Comparison of ENCODE assay signal across 27 cellular contexts in the genomic region with DNA sequence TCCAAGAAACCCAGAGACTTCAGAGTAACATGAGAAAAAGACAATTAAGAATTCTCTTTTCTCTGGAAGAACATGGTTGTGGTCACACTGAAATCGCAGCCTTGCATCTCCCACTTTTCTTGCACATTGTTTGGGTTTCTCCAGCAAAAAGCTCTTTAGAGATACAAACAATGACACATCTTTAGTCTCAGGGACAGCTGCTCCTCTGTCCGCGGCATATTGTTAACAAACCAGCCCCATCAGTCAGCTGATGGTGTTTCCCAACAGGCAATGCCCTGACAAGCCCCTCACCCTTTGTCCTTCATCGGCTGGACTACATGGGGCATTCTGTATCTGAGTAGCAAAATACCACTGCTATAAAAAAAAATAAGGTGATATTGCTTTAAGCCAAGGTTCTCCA. TPM values are rescaled to one million over a fixed set of nuclear protein-coding genes. Genes with fewer than 3 reads are reported as not detected.
DNase-seq lines count a peak whose midpoint lies in the region; ATAC-seq, FAIRE-seq and TF ChIP-seq lines count a peak whose summit lies in the region.
"Had no signal": no experiment of that assay in that cellular context is flagged by ENCODE, and none has a peak within 500 bp of the region (broad histone marks: within the 10 kb centered on the region; RNA-seq: fewer than 3 reads in every experiment).

No MANE protein-coding gene starts in this region.

- CTCF ChIA-PET in A549 (lab: Yijun Ruan, JAX) (interaction anchor here (1.0 to 13.7 kb wide), 5 partner anchors 13 to 121 kb away, joined by 3 to 205 read pairs (median 4); no protein-coding TSS in a partner anchor), MCF 10A (lab: Yijun Ruan, JAX) (interaction anchor here (0.8 to 7.2 kb wide), 4 partner anchors 12 to 121 kb away, joined by 3 to 259 read pairs (median 32); a partner anchor contains a TSS)

- H3K4me3 Mint-ChIP-seq in endodermal cell: no peak overlapping the region
- no peak overlapping the region for H3K4me3 Mint-ChIP-seq in MCF 10A (ENCODE audit: unreplicated experiment)
- H3K4me3 Mint-ChIP-seq: activated B cell treated with CpG ODN at 0.5 μM for 24 hours; activated CD8-positive, alpha-beta T cell treated with anti-CD3 and anti-CD28 coated beads for 36 hours; CD4-positive, CD25-positive, alpha-beta regulatory T cell; naive thymus-derived CD4-positive, alpha-beta T cell had no signal

- H3K14ac ChIP-seq in trophoblast cell (ENCODE audit: low read length): no peak overlapping the region

- no peaks in the 10 kb centered on the region for H4K20me1 ChIP-seq in MM.1S (ENCODE audit: insufficient read depth, low read length)

- H2AFZ ChIP-seq in MM.1S (ENCODE audit: low read length) (no peak overlapping the region), trophoblast cell (ENCODE audit: insufficient read depth, low read length, poor library complexity) (no peak overlapping the region)
- H2AFZ ChIP-seq: GM23248 had no signal

- no peak overlapping the region for H2BK12ac ChIP-seq in trophoblast cell (ENCODE audit: low read length)

- H2BK5ac ChIP-seq in trophoblast cell (ENCODE audit: low read depth, low read length, poor library complexity): no peak overlapping the region

- no peaks in the 10 kb centered on the region for H3K9me3 ChIP-seq in A549
- H3K9me3 ChIP-seq in MM.1S (replicated peaks; ENCODE audit: insufficient read depth, low read length): no peaks in the 10 kb centered on the region
- H3K9me3 ChIP-seq in endodermal cell (ENCODE audit: control insufficient read depth, low read length): peaks cover 5% of the 10 kb centered on the region
- H3K9me3 ChIP-seq in trophoblast cell (ENCODE audit: insufficient read depth, low read depth, low read length): no peaks in the 10 kb centered on the region
- no peaks in the 10 kb centered on the region for H3K9me3 ChIP-seq in upper lobe of left lung
- H3K9me3 ChIP-seq: prostate gland had no signal

- ATAC-seq in A549: no peak
- no peak for ATAC-seq in upper lobe of left lung (ENCODE audit: low FRiP score in 2 of 2)
- ATAC-seq: activated CD8-positive, alpha-beta T cell treated with anti-CD3 and anti-CD28 coated beads for 36 hours; foreskin keratinocyte; naive thymus-derived CD4-positive, alpha-beta T cell had no signal

- no peak overlapping the region for H4K91ac ChIP-seq in trophoblast cell (ENCODE audit: low read depth, low read length)

- intact Hi-C loops in MCF 10A (cut with micrococcal nuclease): no loop called here

- no peak overlapping the region for H3K4me3 ChIP-seq in A549
- no peak overlapping the region for H3K4me3 ChIP-seq in MM.1S (ENCODE audit: low read length)
- H3K4me3 ChIP-seq in endodermal cell (ENCODE audit: low read length): no peak overlapping the region
- H3K4me3 ChIP-seq in trophoblast cell (ENCODE audit: low read depth, low read length): no peak overlapping the region
- no peak overlapping the region for H3K4me3 ChIP-seq in upper lobe of left lung
- H3K4me3 ChIP-seq: dorsolateral prefrontal cortex, GM23248, prostate gland had no signal

- TF ChIP-seq EP300 in A549 (IDR thresholded peaks at IDR 0.05) (no peak), upper lobe of left lung (IDR thresholded peaks at IDR 0.05) (no peak)

- H3K27ac Mint-ChIP-seq in endodermal cell: no peak overlapping the region
- no peak overlapping the region for H3K27ac Mint-ChIP-seq in MCF 10A (ENCODE audit: low read depth, unreplicated experiment)
- H3K27ac Mint-ChIP-seq: activated B cell treated with CpG ODN at 0.5 μM for 24 hours; activated CD8-positive, alpha-beta T cell treated with anti-CD3 and anti-CD28 coated beads for 36 hours; CD4-positive, CD25-positive, alpha-beta regulatory T cell; naive thymus-derived CD4-positive, alpha-beta T cell had no signal

- no peaks in the 10 kb centered on the region for H3K9me2 ChIP-seq in MM.1S (replicated peaks; ENCODE audit: insufficient read depth, low read length)

- H3K79me1 ChIP-seq in trophoblast cell (ENCODE audit: low read length): peaks cover 44% of the 10 kb centered on the region

- H3K9ac ChIP-seq in MM.1S (ENCODE audit: low read length) (peak overlapping the region; percentile 61; the same call in 1 of the 2 replicates), endodermal cell (ENCODE audit: extremely low read depth, low read length, poor library complexity, severe bottlenecking) (no peak overlapping the region), trophoblast cell (ENCODE audit: low read length) (no peak overlapping the region)
- H3K9ac ChIP-seq: GM23248 had no signal

- H3K4ac ChIP-seq in trophoblast cell (ENCODE audit: low read depth, low read length): no peak overlapping the region

- TF ChIP-seq RAD21 in A549 (conservative IDR thresholded peaks at IDR 0.05 in 1 of 2, IDR thresholded peaks at IDR 0.05 in 1 of 2): no peak

- 74% methylated on average over 4 of the region's 4 CpGs for WGBS in A549 (ENCODE audit: missing lambda C conversion rate)
- WGBS in endodermal cell (ENCODE audit: insufficient coverage in 1 of 2, insufficient read length in 1 of 2), 2 experiments: 87 to 92% methylated on average over 3 to 4 of the region's 4 CpGs
- WGBS in trophoblast cell (ENCODE audit: extremely low coverage, insufficient coverage, insufficient read length): no CpG with 5 or more reads among the region's 4 CpGs
- 74 to 83% methylated on average over 4 of the region's 4 CpGs for WGBS in upper lobe of left lung, 2 donors

- H3K9me3 Mint-ChIP-seq in endodermal cell (no peaks in the 10 kb centered on the region), MCF 10A (ENCODE audit: unreplicated experiment) (no peaks in the 10 kb centered on the region)
- H3K9me3 Mint-ChIP-seq: activated B cell treated with CpG ODN at 0.5 μM for 24 hours; activated CD8-positive, alpha-beta T cell treated with anti-CD3 and anti-CD28 coated beads for 36 hours; CD4-positive, CD25-positive, alpha-beta regulatory T cell; naive thymus-derived CD4-positive, alpha-beta T cell had no signal

- H3K27ac ChIP-seq in A549 (peak overlapping the region in 1 of 2 experiments; percentile 42; a peak in 4 of 6 replicates), MM.1S (ENCODE audit: low read length) (peak overlapping the region; percentile 97), endodermal cell (ENCODE audit: low read depth, low read length) (peak overlapping the region; percentile 29), trophoblast cell (ENCODE audit: low read depth, low read length) (peak overlapping the region; percentile 48), upper lobe of left lung (no peak overlapping the region)
- H3K27ac ChIP-seq: epithelial cell of prostate, foreskin keratinocyte, GM23248, prostate gland, RWPE1 had no signal

- H3K4me1 ChIP-seq in A549 (peaks cover 65% of the 10 kb centered on the region), MM.1S (ENCODE audit: low read length) (peaks cover 73% of the 10 kb centered on the region), endodermal cell (ENCODE audit: control insufficient read depth, insufficient read depth, low read length) (peaks cover 8% of the 10 kb centered on the region), trophoblast cell (ENCODE audit: control insufficient read depth in 1 of 2, insufficient read depth in 2 of 2, low read length in 2 of 2) (peaks cover 40 to 55% of the 10 kb centered on the region in 2 experiments), upper lobe of left lung (peaks cover 21 to 34% (median 29%) of the 10 kb centered on the region in 4 donors)

- no peak for DNase-seq in A549 (ENCODE audit: low read depth in 1 of 2, low spot score in 1 of 2)
- no peak for DNase-seq in MM.1S
- no peak for DNase-seq in endodermal cell
- no peak for DNase-seq in trophoblast cell
- no peak for DNase-seq in nucleus accumbens (lab: John Stamatoyannopoulos, UW)
- no peak for DNase-seq in MCF 10A (ENCODE audit: unreplicated experiment)
- DNase-seq in upper lobe of left lung: no peak
- DNase-seq in activated CD4-positive, alpha-beta T cell treated with anti-CD3 and anti-CD28 coated beads, Interleukin-2, amount 50 U/mL, for 4 hours: no peak
- DNase-seq: activated B cell treated with CpG ODN at 0.5 μM for 24 hours; activated CD8-positive, alpha-beta T cell treated with anti-CD3 and anti-CD28 coated beads for 36 hours; activated naive CD4-positive, alpha-beta T cell treated with Interleukin-2 at 50 U/mL for 16 hours; activated T-cell treated with anti-CD3 and anti-CD28 coated beads, Interleukin-2, amount 50 U/mL, for 1 hour; caudate nucleus; CD4-positive, CD25-positive, alpha-beta regulatory T cell; DMS153; dorsolateral prefrontal cortex; foreskin keratinocyte; GM23248; islet precursor cell; naive thymus-derived CD4-positive, alpha-beta T cell; NCI-H1105 treated with DMSO at 0.1 percent for 48 hours; NCI-H510A treated with DMSO at 0.1 percent for 48 hours; stimulated activated CD4-positive, alpha-beta T cell treated with anti-CD3 and anti-CD28 coated beads, Interleukin-12 subunit alpha, Interleukin-12 subunit beta, amount 100 ng/mL, for 4 hours had no signal

- FAIRE-seq in A549 (lab: Jason Lieb, UNC): no peak
- FAIRE-seq: G401.6 had no signal

- no peak overlapping the region for H2AK5ac ChIP-seq in trophoblast cell (ENCODE audit: low read length)

- peaks cover 43% of the 10 kb centered on the region for H3F3A ChIP-seq in MM.1S (ENCODE audit: insufficient read depth, low read length)

- H3K23ac ChIP-seq in trophoblast cell (ENCODE audit: low read length): no peak overlapping the region

- no peak overlapping the region for H2BK120ac ChIP-seq in trophoblast cell (ENCODE audit: insufficient read depth, low read length, poor library complexity)

- H3K27me3 Mint-ChIP-seq in endodermal cell (ENCODE audit: insufficient read depth) (no peaks in the 10 kb centered on the region), MCF 10A (ENCODE audit: insufficient read depth, unreplicated experiment) (no peaks in the 10 kb centered on the region)
- H3K27me3 Mint-ChIP-seq: CD4-positive, CD25-positive, alpha-beta regulatory T cell had no signal

- peaks cover 4% of the 10 kb centered on the region for H3K79me2 ChIP-seq in MM.1S (ENCODE audit: low read length)
- H3K79me2 ChIP-seq in trophoblast cell (ENCODE audit: control insufficient read depth, insufficient read depth, low read length, poor library complexity): peaks cover 9% of the 10 kb centered on the region

- no TSS peak for BruUV-seq in MCF 10A (replicated peaks; lab: Mats Ljungman, UMichigan)

- no peak overlapping the region for H4K12ac ChIP-seq in trophoblast cell (ENCODE audit: low read depth, low read length)

- H3K4me2 ChIP-seq in A549 (0 out of 3 replicates have a peak overlapping the region, but pooled peaks have one; percentile 4), MM.1S (ENCODE audit: low read depth, low read length) (peak overlapping the region; percentile 35), trophoblast cell (ENCODE audit: low read length) (no peak overlapping the region)

- no peak overlapping the region for H3K18ac ChIP-seq in trophoblast cell (ENCODE audit: low read length)

- no peaks in the 10 kb centered on the region for H3K36me3 ChIP-seq in MM.1S (replicated peaks; ENCODE audit: insufficient read depth, low read length)
- peaks cover 85% of the 10 kb centered on the region for H3K36me3 ChIP-seq in endodermal cell (ENCODE audit: control insufficient read depth, insufficient read depth, low read length)
- H3K36me3 ChIP-seq in trophoblast cell (ENCODE audit: control insufficient read depth in 1 of 2, insufficient read depth in 2 of 2, low read length in 2 of 2): peaks cover 13 to 15% of the 10 kb centered on the region in 2 experiments
- H3K36me3 ChIP-seq in upper lobe of left lung: peaks cover 0 to 3% (median 0%) of the 10 kb centered on the region in 4 donors
- H3K36me3 ChIP-seq: prostate gland had no signal

- H4K8ac ChIP-seq in trophoblast cell (ENCODE audit: low read depth, low read length): no peak overlapping the region

- TF ChIP-seq POLR2A in A549 (IDR thresholded peaks at IDR 0.05; ENCODE audit: low read length) (no peak), upper lobe of left lung (IDR thresholded peaks at IDR 0.05) (no peak)

- H3K27me3 ChIP-seq in MM.1S (replicated peaks; ENCODE audit: insufficient read depth, low read length) (no peaks in the 10 kb centered on the region), endodermal cell (ENCODE audit: control insufficient read depth, insufficient read depth, low read length, poor library complexity, severe bottlenecking) (no peaks in the 10 kb centered on the region), trophoblast cell (ENCODE audit: insufficient read depth, low read length) (no peaks in the 10 kb centered on the region), upper lobe of left lung (no peaks in the 10 kb centered on the region)
- H3K27me3 ChIP-seq: dorsolateral prefrontal cortex, foreskin keratinocyte had no signal

- TF ChIP-seq CTCF in A549 (IDR thresholded peaks at IDR 0.05): no peak
- TF ChIP-seq CTCF in MM.1S (IDR thresholded peaks at IDR 0.05; ENCODE audit: low read length): no peak
- no peak for TF ChIP-seq CTCF in endodermal cell (conservative IDR thresholded peaks at IDR 0.05)
- TF ChIP-seq CTCF in MCF 10A (IDR thresholded peaks at IDR 0.05; ENCODE audit: unreplicated experiment): no peak
- TF ChIP-seq CTCF in upper lobe of left lung (IDR thresholded peaks at IDR 0.05): no peak

- H3K4me1 Mint-ChIP-seq in endodermal cell (peaks cover 24% of the 10 kb centered on the region), MCF 10A (ENCODE audit: insufficient read depth, unreplicated experiment) (peaks cover 10% of the 10 kb centered on the region)
- H3K4me1 Mint-ChIP-seq: activated B cell treated with CpG ODN at 0.5 μM for 24 hours had no signal

- POLR2A ChIA-PET in A549 (lab: Yijun Ruan, JAX) (interaction anchor here (1.1 kb wide), 1 partner anchor 10 kb away, joined by 3 read pairs; no protein-coding TSS in a partner anchor), MCF 10A (lab: Yijun Ruan, JAX) (interaction anchor here (0.7 to 1.3 kb wide), 2 partner anchors 38 to 104 kb away, joined by 3 to 5 read pairs; a partner anchor contains a TSS)

- H3K36me3 Mint-ChIP-seq in endodermal cell (ENCODE audit: low read depth) (peaks cover 64% of the 10 kb centered on the region), MCF 10A (ENCODE audit: insufficient read depth, unreplicated experiment) (no peaks in the 10 kb centered on the region)
- H3K36me3 Mint-ChIP-seq: CD4-positive, CD25-positive, alpha-beta regulatory T cell; naive thymus-derived CD4-positive, alpha-beta T cell had no signal

RNA-seq across cellular contexts. Expression of a gene that starts 53.4 kb away (rescaled TPM):
- 54.2 and 64.4 TPM in 2 replicates for polyA plus RNA-seq in A549 (2011; rRNA removed)
- 31.4 and 35.8 TPM in 2 replicates for polyA plus RNA-seq in A549 (2012; cell fraction: cytosol; rRNA removed)
- polyA plus RNA-seq in A549 (2012; cell fraction: nucleus; rRNA removed): 18.6 and 34.3 TPM in 2 replicates
- 53.0 to 61.8 TPM (median 53.1 TPM) in 3 replicates for polyA plus RNA-seq in A549 (2017; fragmentation: RNase III; extraction: RNeasy Plus Mini Kit Qiagen cat#74134 plus additional on column Dnase treatment)
- 48.8 and 63.8 TPM in 2 replicates for polyA minus RNA-seq in A549 (2011; rRNA and poly(A)+ RNA removed)
- total RNA-seq in endodermal cell: 10 to 100 TPM; 53.9 to 60.8 TPM
- polyA plus RNA-seq in endodermal cell (2013, experiment 1 of 2): 30.3 TPM
- 25.0 TPM for polyA plus RNA-seq in endodermal cell (2013, experiment 2 of 2)
- polyA plus RNA-seq in trophoblast cell (2013): 23.2 and 23.9 TPM in 2 replicates
- 33.4 and 49.3 TPM in 2 replicates for total RNA-seq in MCF 10A (2022)
- total RNA-seq in upper lobe of left lung: 10 to 100 TPM in 5 of 6 donors, 1 to 10 TPM in 1; 5.0 to 26.2 (median 23.7) TPM

Comparison
In these comparisons a context has a peak if more than half of its experiments do, and no peak if none do; other contexts are left out.
1. H3K27ac ChIP-seq: peak in MM.1S (single experiment), endodermal cell (single experiment) and trophoblast cell (single experiment); none in upper lobe of left lung (0 of 4).